ENCODE assay signal across 8 cellular contexts in the genomic region with DNA sequence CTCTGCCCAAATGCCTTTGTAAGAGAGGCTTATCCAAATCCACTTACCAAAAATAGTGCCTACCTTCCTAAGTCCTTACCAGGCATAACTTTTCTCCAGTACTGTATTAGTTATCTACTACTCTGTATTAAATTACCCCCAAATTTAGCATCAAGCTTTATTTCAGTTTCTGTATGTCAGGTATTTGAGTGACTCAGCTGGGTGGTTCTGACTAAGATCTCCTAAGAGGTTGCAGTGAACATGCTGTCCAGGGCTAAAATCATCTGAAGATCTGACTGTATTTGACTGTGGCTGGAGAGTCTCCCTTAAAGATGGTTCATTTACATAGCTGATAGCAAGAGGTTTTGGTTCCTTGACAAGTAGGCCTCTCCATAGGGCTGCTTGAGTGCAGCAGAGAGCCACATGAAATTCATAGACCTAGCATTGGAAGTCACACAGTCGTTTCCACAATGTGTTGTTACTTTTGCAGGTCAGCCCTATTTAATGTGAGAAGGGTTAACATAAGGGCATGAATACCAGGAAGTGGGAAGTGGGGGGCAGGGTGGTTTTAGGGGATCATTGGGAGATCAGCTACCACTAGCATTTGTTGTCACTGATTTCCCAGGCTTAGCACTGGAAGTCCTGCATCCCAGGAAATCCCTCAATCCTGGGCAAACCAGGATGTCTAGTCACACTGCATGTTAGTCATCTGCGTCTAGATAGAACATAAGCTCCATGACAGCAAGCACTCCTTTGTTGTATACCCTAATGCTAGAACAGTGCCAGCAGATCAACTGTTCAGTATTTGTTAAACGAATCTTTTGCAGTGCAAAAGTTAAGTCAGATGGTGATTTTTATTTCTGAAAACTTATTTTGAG. TPM values are rescaled to one million over a fixed set of nuclear protein-coding genes. Genes with fewer than 3 reads are reported as not detected.
DNase-seq lines count a peak whose midpoint lies in the region; ATAC-seq and FAIRE-seq lines count a peak whose summit lies in the region.

No MANE protein-coding gene starts in this region.

- peaks cover 1 to 4% of the 10 kb centered on the region in 2 donors for H3K36me3 ChIP-seq in small intestine (ENCODE audit: control insufficient read depth in 2 of 2, insufficient read depth in 2 of 2, low read length in 2 of 2)

- no peaks in the 10 kb centered on the region for H3K27me3 ChIP-seq in small intestine (ENCODE audit: control insufficient read depth in 2 of 2, insufficient read depth in 2 of 2, low read length in 2 of 2)

- H3K27ac ChIP-seq in small intestine (ENCODE audit: low read depth in 1 of 2, low read length in 1 of 2): no peak overlapping the region

- no peak for FAIRE-seq in small intestine (lab: Jason Lieb, UNC)

- H3K4me3 ChIP-seq in small intestine (ENCODE audit: low read depth in 1 of 2, low read length in 2 of 2): no peak overlapping the region

- intact Hi-C loops in Right ventricle myocardium inferior (cut with DNase I) (no loop called here), cardiac septum (cut with DNase I) (loop anchor here (2.0 to 5.0 kb wide), 3 partner anchors 21 to 200 kb away; no protein-coding TSS in a partner anchor)

- peaks cover 2 to 19% of the 10 kb centered on the region in 2 donors for H3K4me1 ChIP-seq in small intestine (ENCODE audit: control insufficient read depth in 2 of 2, insufficient read depth in 1 of 2, low read depth in 1 of 2, low read length in 1 of 2)

- no peaks in the 10 kb centered on the region for H3K9me3 ChIP-seq in small intestine (ENCODE audit: control insufficient read depth, low read depth)

- ATAC-seq in Right ventricle myocardium inferior (peak; percentile 58), HG02938 (IDR thresholded peaks at IDR 0.05; ENCODE audit: unreplicated experiment) (peak; percentile 85)

- DNase-seq in Right ventricle myocardium inferior (ENCODE audit: missing footprints) (no peak), cardiac septum (ENCODE audit: low spot score) (no peak), RKO (ENCODE audit: low spot score) (peak; percentile 83), fibroblast of gingiva (ENCODE audit: low read depth) (peak; percentile 29), small intestine (peak; percentile 20), NCI-H128 (lab: John Stamatoyannopoulos, UW; ENCODE audit: unreplicated experiment) (no peak)
- no peak for DNase-seq in effector CD4-positive, alpha-beta T cell

- WGBS in small intestine, 3 donors: 50 to 67% (median 50%) methylated on average over 3 of the region's 3 CpGs

RNA-seq across cellular contexts. Expression of a gene that starts 2.0 kb away (rescaled TPM):
- 56.7 TPM for total RNA-seq in Right ventricle myocardium inferior
- 49.0 TPM for total RNA-seq in cardiac septum
- 10 to 100 TPM; 23.0 to 37.3 (median 30.9) TPM for polyA plus RNA-seq in small intestine

Comparison
In these comparisons a context has a peak if more than half of its experiments do, and no peak if none do; other contexts are left out.
1. DNase-seq: peak in RKO (single experiment), fibroblast of gingiva (single experiment) and small intestine (single experiment); none in Right ventricle myocardium inferior (single experiment), cardiac septum (single experiment), NCI-H128 (single experiment) and effector CD4-positive, alpha-beta T cell (single experiment).